Comparison of ENCODE assay signal across 8 cellular contexts in genomic region chr22:36455571-36456458, GRCh38. TPM values are rescaled to one million over a fixed set of nuclear protein-coding genes. Genes with fewer than 3 reads are reported as not detected.
DNase-seq lines count a peak whose midpoint lies in the region; ATAC-seq and TF ChIP-seq lines count a peak whose summit lies in the region.

No MANE protein-coding gene starts in this region.

- DNase-seq in GM12865 (ENCODE audit: low read depth) (no peak), SHP77 (lab: John Stamatoyannopoulos, UW) (peak; percentile 66 to 67), cardiac muscle cell (ENCODE audit: low read depth in 1 of 2, low spot score in 1 of 2) (no peak), gastrocnemius medialis (peak in 1 of 2 donors; percentile 42), islet precursor cell (no peak), SIG-M5 treated with dmso at 0.1 percent for 504 hours (lab: John Stamatoyannopoulos, UW; ENCODE audit: unreplicated experiment) (no peak)

- H3K4me3 ChIP-seq in GM12865 (ENCODE audit: low read depth, low read length), result peak overlapping the region; percentile 72
- no peak overlapping the region for H3K4me3 ChIP-seq in cardiac muscle cell
- H3K4me3 ChIP-seq in gastrocnemius medialis, result peak overlapping the region; percentile 59 to 62 (median 60)

- H3K36me3 ChIP-seq in cardiac muscle cell (no peaks in the 10 kb centered on the region), gastrocnemius medialis (no peaks in the 10 kb centered on the region)

- no peak for TF ChIP-seq POLR2A in gastrocnemius medialis (IDR thresholded peaks at IDR 0.05)

- H3K27ac ChIP-seq in cardiac muscle cell (peak overlapping the region; percentile 97), gastrocnemius medialis (peak overlapping the region; percentile 91 to 98 (median 92))

- intact Hi-C loops in gastrocnemius medialis (cut with DNase I; ENCODE audit: low total_unique reads), result no loop called here

- ATAC-seq in gastrocnemius medialis (peak; percentile 9 to 24), HG02885 (IDR thresholded peaks at IDR 0.05; ENCODE audit: poor library complexity, unreplicated experiment) (no peak), GM21381 (IDR thresholded peaks at IDR 0.05; ENCODE audit: unreplicated experiment) (no peak)

- in situ Hi-C loops in gastrocnemius medialis (cut with MboI; ENCODE audit: low sequenced_read_pairs in 4 of 4), result no loop called here

- H3K9me3 ChIP-seq in cardiac muscle cell (ENCODE audit: low read depth), result no peaks in the 10 kb centered on the region
- H3K9me3 ChIP-seq in gastrocnemius medialis, result no peaks in the 10 kb centered on the region

- H3K4me1 ChIP-seq in cardiac muscle cell (ENCODE audit: low read depth) (peaks cover 24% of the 10 kb centered on the region), gastrocnemius medialis (peaks cover 29 to 54% of the 10 kb centered on the region in 2 donors)

- H3K27me3 ChIP-seq in cardiac muscle cell (no peaks in the 10 kb centered on the region), gastrocnemius medialis (no peaks in the 10 kb centered on the region)

- TF ChIP-seq CTCF in GM12865 (IDR thresholded peaks at IDR 0.05; ENCODE audit: insufficient read depth, low read depth, low read length, missing control alignments), result no peak
- no peak for TF ChIP-seq CTCF in cardiac muscle cell (IDR thresholded peaks at IDR 0.05; ENCODE audit: low read depth, low read length)
- TF ChIP-seq CTCF in gastrocnemius medialis (IDR thresholded peaks at IDR 0.05 in 4 of 5, conservative IDR thresholded peaks at IDR 0.05 in 1 of 5), result no peak

RNA-seq across cellular contexts. Expression of gene TXN2, which starts 25.6 kb away (rescaled TPM):
- total RNA-seq in cardiac muscle cell (54.5 and 83.1 TPM in 2 replicates), gastrocnemius medialis (100 to 1,000 TPM in 1 of 4 donors, 10 to 100 TPM in 3; 64.9 to 122 (median 86.0) TPM)
- 143 and 193 TPM in 2 replicates for polyA plus RNA-seq in cardiac muscle cell

RNA-seq across cellular contexts. Expression of gene FOXRED2, which starts 51.0 kb away (rescaled TPM):
- total RNA-seq in cardiac muscle cell (17.1 and 25.7 TPM in 2 replicates), gastrocnemius medialis (10 to 100 TPM in 1 of 4 donors, 1 to 10 TPM in 3; 2.6 to 13.6 (median 5.1) TPM)
- 22.3 and 24.4 TPM in 2 replicates for polyA plus RNA-seq in cardiac muscle cell

Comparison
In these comparisons a context has a peak if more than half of its experiments do, and no peak if none do; other contexts are left out.
1. DNase-seq: peak in SHP77 (2 of 2); none in GM12865 (single experiment), cardiac muscle cell (0 of 2), islet precursor cell (single experiment) and SIG-M5 treated with dmso at 0.1 percent for 504 hours (single experiment).
2. ATAC-seq: peak in gastrocnemius medialis (2 of 2); none in HG02885 (single experiment) and GM21381 (single experiment).